Comparison of ENCODE assay signal across 19 cellular contexts in genomic region chr7:77627307-77627671, GRCh38.
DNase-seq lines count a peak whose midpoint lies in the region; ATAC-seq and TF ChIP-seq lines count a peak whose summit lies in the region.
"Had no signal": no experiment of that assay in that cellular context is flagged by ENCODE, and none has a peak within 500 bp of the region (broad histone marks: within the 10 kb centered on the region; RNA-seq: fewer than 3 reads in every experiment).

No MANE protein-coding gene starts in this region.

- H3K27ac Mint-ChIP-seq in chondrocyte (ENCODE audit: unreplicated experiment) (peak overlapping the region; percentile 5), H9 (no peak overlapping the region)
- H3K27ac Mint-ChIP-seq: T-cell had no signal

- no peak overlapping the region for H3K27ac ChIP-seq in IMR-90 (ENCODE audit: insufficient read depth, low read length)
- H3K27ac ChIP-seq in H9 (ENCODE audit: insufficient read length, low read depth, low read length) = no peak overlapping the region
- H3K27ac ChIP-seq in substantia nigra (ENCODE audit: low read depth, low read length, poor library complexity, severe bottlenecking) = no peak overlapping the region
- H3K27ac ChIP-seq: 22Rv1; BLaER1 treated with 17β-estradiol and CSF1 and Interleukin-3, amounts not matched to agents 10 nM and 100 nM; pancreas had no signal

- no peak for TF ChIP-seq POLR2A in IMR-90 (IDR thresholded peaks at IDR 0.05; ENCODE audit: low read depth, low read length)

- DNase-seq in DMS79 treated with DMSO at 0.1 percent for 48 hours (lab: John Stamatoyannopoulos, UW) (peak; percentile 4), DMS79 (lab: John Stamatoyannopoulos, UW) (no peak), IMR-90 (peak; percentile 31), chondrocyte (ENCODE audit: low spot score) (no peak), putamen (ENCODE audit: low spot score) (peak; percentile 25), H9 (no peak), substantia nigra (lab: John Stamatoyannopoulos, UW) (no peak)
- DNase-seq in stimulated activated CD4-positive, alpha-beta T cell treated with anti-CD3 and anti-CD28 coated beads, Interleukin-4, amount 100 ng/mL, for 1 hour = no peak
- DNase-seq: DMS 273 treated with DMSO at 0.1 percent for 48 hours; effector CD4-positive, alpha-beta T cell; Kasumi-1; naive B cell; NCI-H1417; NCI-H2227 treated with DMSO at 0.1 percent for 48 hours; pancreas; stimulated activated CD4-positive, alpha-beta T cell treated with anti-CD3 and anti-CD28 coated beads, Interleukin-2, amount 100 ng/mL, for 48 hours; T-cell had no signal

- H3K23ac ChIP-seq in IMR-90 (ENCODE audit: low read depth, low read length) = 0 out of 2 replicates have a peak overlapping the region, but pooled peaks have one; percentile 39
- H3K23ac ChIP-seq in H9 (ENCODE audit: insufficient read length, low read depth, low read length) = no peak overlapping the region

- H3K36me3 Mint-ChIP-seq in chondrocyte (ENCODE audit: low read depth) (peaks cover 17% of the 10 kb centered on the region), H9 (ENCODE audit: insufficient read depth in 1 of 3, low read depth in 3 of 3) (peaks cover 13 to 55% (median 42%) of the 10 kb centered on the region in 3 experiments; a peak in 6 of 7 replicates)

- H3K9me3 Mint-ChIP-seq in chondrocyte (ENCODE audit: low read depth) = no peaks in the 10 kb centered on the region
- no peaks in the 10 kb centered on the region for H3K9me3 Mint-ChIP-seq in H9
- H3K9me3 Mint-ChIP-seq: naive B cell, T-cell had no signal

- H3K4me1 ChIP-seq in IMR-90 (ENCODE audit: control insufficient read depth, insufficient read depth, low read length) = peaks cover 3% of the 10 kb centered on the region; the same call in 1 of the 2 replicates
- H3K4me1 ChIP-seq in H9 (ENCODE audit: insufficient read depth, low read length) = no peaks in the 10 kb centered on the region
- H3K4me1 ChIP-seq: BLaER1 treated with 17β-estradiol and CSF1 and Interleukin-3, amounts not matched to agents 10 nM and 100 nM had no signal

- H2BK20ac ChIP-seq in IMR-90 (ENCODE audit: low read depth, low read length) (no peak overlapping the region), H9 (ENCODE audit: low read depth, low read length, poor library complexity, severe bottlenecking) (no peak overlapping the region)

- no peaks in the 10 kb centered on the region for H3K27me3 Mint-ChIP-seq in chondrocyte (ENCODE audit: low read depth)
- no peaks in the 10 kb centered on the region for H3K27me3 Mint-ChIP-seq in H9 (ENCODE audit: low read depth)
- H3K27me3 Mint-ChIP-seq: naive B cell, T-cell had no signal

- H3K4ac ChIP-seq in IMR-90 (ENCODE audit: low read depth, low read length) = no peak overlapping the region
- H3K4ac ChIP-seq in H9 (ENCODE audit: low read depth, low read length) = no peak overlapping the region

- H2BK12ac ChIP-seq in H9 (ENCODE audit: insufficient read length, low read depth, low read length) = no peak overlapping the region

- H3K18ac ChIP-seq in IMR-90 (ENCODE audit: low read depth, low read length) (no peak overlapping the region), H9 (ENCODE audit: insufficient read length, low read depth, low read length) (no peak overlapping the region)

- H4K5ac ChIP-seq in IMR-90 (ENCODE audit: low read depth, low read length) = no peak overlapping the region
- H4K5ac ChIP-seq in H9 (ENCODE audit: insufficient read length, low read depth, low read length) = no peak overlapping the region

- H2AK9ac ChIP-seq in IMR-90 (replicated peaks; ENCODE audit: low read depth, low read length, poor library complexity) = no peak overlapping the region

- H3K4me1 Mint-ChIP-seq in chondrocyte (ENCODE audit: low read depth) = peaks cover 4% of the 10 kb centered on the region
- no peaks in the 10 kb centered on the region for H3K4me1 Mint-ChIP-seq in H9
- H3K4me1 Mint-ChIP-seq: naive B cell, T-cell had no signal

- no peak for TF ChIP-seq RAD21 in IMR-90 (IDR thresholded peaks at IDR 0.05; ENCODE audit: low read length)

- no peak overlapping the region for H4K91ac ChIP-seq in IMR-90 (ENCODE audit: insufficient read depth, low read depth, low read length)
- no peak overlapping the region for H4K91ac ChIP-seq in H9 (ENCODE audit: insufficient read length, low read depth, low read length)

- H3K9me1 ChIP-seq in IMR-90 (ENCODE audit: insufficient read depth, low read length) = no peaks in the 10 kb centered on the region; the same call in none of the 2 replicates

- no peak overlapping the region for H4K8ac ChIP-seq in IMR-90 (ENCODE audit: low read depth in 2 of 2, low read length in 2 of 2)
- no peak overlapping the region for H4K8ac ChIP-seq in H9 (replicated peaks; ENCODE audit: insufficient read length, low read depth, low read length)

- no TSS peak for BruUV-seq in IMR-90 (replicated peaks; lab: Mats Ljungman, UMichigan)

- TF ChIP-seq CTCF in IMR-90 (conservative IDR thresholded peaks at IDR 0.05; ENCODE audit: low read depth, low read length) = no peak
- no peak for TF ChIP-seq CTCF in chondrocyte (IDR thresholded peaks at IDR 0.05)
- no peak for TF ChIP-seq CTCF in H9 (conservative IDR thresholded peaks at IDR 0.05)

- H2BK120ac ChIP-seq in IMR-90 (ENCODE audit: low read depth, low read length) (no peak overlapping the region), H9 (ENCODE audit: low read depth, low read length, poor library complexity, severe bottlenecking) (no peak overlapping the region)

- H3K9me3 ChIP-seq in IMR-90 (ENCODE audit: control insufficient read depth, insufficient read depth, low read length) (no peaks in the 10 kb centered on the region), H9 (ENCODE audit: control insufficient read depth, low read depth, low read length) (no peaks in the 10 kb centered on the region)
- H3K9me3 ChIP-seq: BLaER1 treated with 17β-estradiol and CSF1 and Interleukin-3, amounts not matched to agents 10 nM and 100 nM; pancreas had no signal

- H2AK5ac ChIP-seq in IMR-90 (ENCODE audit: low read depth, low read length) (no peak overlapping the region), H9 (ENCODE audit: insufficient read length, low read length) (no peak overlapping the region)

- H3K9ac ChIP-seq in IMR-90 (ENCODE audit: low read depth, low read length) (no peak overlapping the region), H9 (ENCODE audit: extremely low read depth, insufficient read length, low read length) (no peak overlapping the region)
- H3K9ac ChIP-seq: BLaER1 treated with 17β-estradiol and CSF1 and Interleukin-3, amounts not matched to agents 10 nM and 100 nM had no signal

- in situ Hi-C loops in IMR-90 (cut with MboI; ENCODE audit: low sequenced_read_pairs) = no loop called here

- H3K4me3 ChIP-seq in IMR-90 (ENCODE audit: insufficient read depth, low read depth, low read length) = no peak overlapping the region
- H3K4me3 ChIP-seq: BLaER1 treated with 17β-estradiol and CSF1 and Interleukin-3, amounts not matched to agents 10 nM and 100 nM; pancreas had no signal

- ATAC-seq in IMR-90 (ENCODE audit: low read depth) = no peak
- ATAC-seq: pancreas, T-cell had no signal

- intact Hi-C loops in IMR-90 (cut with micrococcal nuclease) = no loop called here

- H3K79me2 ChIP-seq in H9 (ENCODE audit: insufficient read depth, low read length) = no peaks in the 10 kb centered on the region

- H3K79me1 ChIP-seq in IMR-90 (ENCODE audit: low read depth in 1 of 2, low read length in 2 of 2) = peaks cover 10 to 58% of the 10 kb centered on the region in 2 experiments
- no peaks in the 10 kb centered on the region for H3K79me1 ChIP-seq in H9 (ENCODE audit: insufficient read depth, low read depth, low read length, poor library complexity, severe bottlenecking)

- no peak overlapping the region for H2BK15ac ChIP-seq in IMR-90 (ENCODE audit: low read depth, low read length)
- no peak overlapping the region for H2BK15ac ChIP-seq in H9 (ENCODE audit: low read depth, low read length)

- H3K14ac ChIP-seq in IMR-90 (replicated peaks; ENCODE audit: low read depth, low read length) = peak overlapping the region; percentile 37; the same call in 1 of the 2 replicates
- no peak overlapping the region for H3K14ac ChIP-seq in H9 (ENCODE audit: insufficient read depth, low read length)

- no peak overlapping the region for H3K4me2 ChIP-seq in IMR-90 (ENCODE audit: low read depth, low read length)
- H3K4me2 ChIP-seq in H9 (ENCODE audit: insufficient read depth, insufficient read length, low read length) = no peak overlapping the region
- H3K4me2 ChIP-seq: BLaER1 treated with 17β-estradiol and CSF1 and Interleukin-3, amounts not matched to agents 10 nM and 100 nM had no signal

- H3K36me3 ChIP-seq in IMR-90 (ENCODE audit: control insufficient read depth, insufficient read depth, low read length) = peaks cover 33% of the 10 kb centered on the region

- peak overlapping the region; percentile 64 for H2BK5ac ChIP-seq in IMR-90 (ENCODE audit: low read depth, low read length, poor library complexity, severe bottlenecking)
- H2BK5ac ChIP-seq in H9 (ENCODE audit: insufficient read length, low read length) = no peak overlapping the region

- H2AFZ ChIP-seq in IMR-90 (replicated peaks; ENCODE audit: low read length, poor library complexity) = no peak overlapping the region
- H2AFZ ChIP-seq in H9 (ENCODE audit: low read length) = no peak overlapping the region

- H3T11ph ChIP-seq in H9 (ENCODE audit: low read length) = no peak overlapping the region

- POLR2A ChIA-PET in IMR-90 (lab: Charles Lee; ENCODE audit: unreplicated experiment) = no interaction called here

- H3K23me2 ChIP-seq in H9 (ENCODE audit: insufficient read length, low read depth, low read length, poor library complexity, severe bottlenecking) = no peaks in the 10 kb centered on the region

- H3K27me3 ChIP-seq in IMR-90 (ENCODE audit: control insufficient read depth, insufficient read depth, low read length) (no peaks in the 10 kb centered on the region), H9 (ENCODE audit: insufficient read depth, low read length) (no peaks in the 10 kb centered on the region)
- H3K27me3 ChIP-seq: BLaER1 treated with 17β-estradiol and CSF1 and Interleukin-3, amounts not matched to agents 10 nM and 100 nM; pancreas had no signal

- H4K20me1 ChIP-seq in IMR-90 (ENCODE audit: insufficient read depth, low read length) (no peaks in the 10 kb centered on the region), H9 (ENCODE audit: control insufficient read depth, insufficient read depth, insufficient read length) (no peaks in the 10 kb centered on the region)

- no peak overlapping the region for H3K56ac ChIP-seq in IMR-90 (ENCODE audit: extremely low read depth, insufficient read depth, low read length)
- H3K56ac ChIP-seq in H9 (ENCODE audit: insufficient read length, low read depth, low read length) = no peak overlapping the region

- CTCF ChIA-PET in IMR-90 (lab: Yijun Ruan, JAX) = no interaction called here

- dilution Hi-C loops in IMR-90 (cut with HindIII; ENCODE audit: low sequenced_read_pairs, unreplicated experiment) = no loop called here

- H3K4me3 Mint-ChIP-seq in chondrocyte (ENCODE audit: unreplicated experiment) (no peak overlapping the region), H9 (no peak overlapping the region)
- H3K4me3 Mint-ChIP-seq: naive B cell, T-cell had no signal

TF ChIP-seq in IMR-90, 13 proteins besides CTCF, POLR2A, EP300 and RAD21 (continues in another document):
- TF ChIP-seq SMC3 (IDR thresholded peaks at IDR 0.05; ENCODE audit: low read depth, low read length) = no peak
- TF ChIP-seq MAZ (IDR thresholded peaks at IDR 0.05; ENCODE audit: borderline replicate concordance, low read depth, low read length) = no peak
- TF ChIP-seq RCOR1 (IDR thresholded peaks at IDR 0.05; ENCODE audit: insufficient replicate concordance, low read length) = no peak
- no peak for TF ChIP-seq CEBPB (IDR thresholded peaks at IDR 0.05; ENCODE audit: low read depth, low read length)

Comparison
In these comparisons a context has a peak if more than half of its experiments do, and no peak if none do; other contexts are left out.
1. DNase-seq: peak in DMS79 treated with DMSO at 0.1 percent for 48 hours (single experiment), IMR-90 (single experiment) and putamen (single experiment); none in DMS79 (single experiment), chondrocyte (single experiment), stimulated activated CD4-positive, alpha-beta T cell treated with anti-CD3 and anti-CD28 coated beads, Interleukin-4, amount 100 ng/mL, for 1 hour (single experiment), H9 (single experiment) and substantia nigra (0 of 49).